Comparison of ENCODE assay signal across 26 cellular contexts in genomic region chr3:107822308-107822707, GRCh38.
DNase-seq lines count a peak whose midpoint lies in the region; ATAC-seq and TF ChIP-seq lines count a peak whose summit lies in the region.
"Had no signal": no experiment of that assay in that cellular context is flagged by ENCODE, and none has a peak within 500 bp of the region (broad histone marks: within the 10 kb centered on the region; RNA-seq: fewer than 3 reads in every experiment).

No MANE protein-coding gene starts in this region.

- H3K4me3 Mint-ChIP-seq in endothelial cell (ENCODE audit: unreplicated experiment) (no peak overlapping the region), neural crest cell (no peak overlapping the region)
- H3K4me3 Mint-ChIP-seq in activated T-helper 1 cell treated with anti-CD3 and anti-CD28 coated beads, Interleukin-12 subunit alpha, Interleukin-12 subunit beta, Interleukin-2, Interleukin-4 antibody, amounts not matched to agents 30 ng/mL and 10 ng/mL and 1 ng/mL, durations not matched to agents 14 hours and 24 hours and 36 hours = no peak overlapping the region
- H3K4me3 Mint-ChIP-seq in natural killer cell treated with Interleukin-12 subunit alpha and Interleukin-12 subunit beta and Interleukin-15 and Interleukin-18, amount 100 ng/mL, for 72 hours = no peak overlapping the region
- H3K4me3 Mint-ChIP-seq: CD14-positive monocyte; CD8-positive, alpha-beta memory T cell had no signal

- H3K27me3 ChIP-seq in right cardiac atrium (ENCODE audit: control insufficient read depth, insufficient read depth) = no peaks in the 10 kb centered on the region
- H3K27me3 ChIP-seq: BE2C had no signal

- H3K4me3 ChIP-seq in right cardiac atrium (ENCODE audit: low read length) = no peak overlapping the region
- H3K4me3 ChIP-seq: GM23248, HAP-1, SK-N-MC had no signal

- WGBS in right cardiac atrium = 50% methylated on average over 4 of the region's 4 CpGs

- H3K27ac Mint-ChIP-seq in endothelial cell (ENCODE audit: unreplicated experiment) (no peak overlapping the region), neural crest cell (ENCODE audit: unreplicated experiment) (no peak overlapping the region)
- H3K27ac Mint-ChIP-seq in activated T-helper 1 cell treated with anti-CD3 and anti-CD28 coated beads, Interleukin-12 subunit alpha, Interleukin-12 subunit beta, Interleukin-2, Interleukin-4 antibody, amounts not matched to agents 30 ng/mL and 10 ng/mL and 1 ng/mL, durations not matched to agents 14 hours and 24 hours and 36 hours = no peak overlapping the region
- no peak overlapping the region for H3K27ac Mint-ChIP-seq in natural killer cell treated with Interleukin-12 subunit alpha and Interleukin-12 subunit beta and Interleukin-15 and Interleukin-18, amount 100 ng/mL, for 72 hours
- H3K27ac Mint-ChIP-seq: CD8-positive, alpha-beta memory T cell had no signal

- no peak overlapping the region for H3K27ac ChIP-seq in right cardiac atrium (ENCODE audit: low read length)
- H3K27ac ChIP-seq: GM23248, HL-60, SK-N-MC had no signal

- H3K4me1 Mint-ChIP-seq in endothelial cell (ENCODE audit: unreplicated experiment) (peaks cover 15% of the 10 kb centered on the region), neural crest cell (peaks cover 31% of the 10 kb centered on the region)
- H3K4me1 Mint-ChIP-seq in activated T-helper 1 cell treated with anti-CD3 and anti-CD28 coated beads, Interleukin-12 subunit alpha, Interleukin-12 subunit beta, Interleukin-2, Interleukin-4 antibody, amounts not matched to agents 30 ng/mL and 10 ng/mL and 1 ng/mL, durations not matched to agents 14 hours and 24 hours and 36 hours (ENCODE audit: low read depth) = no peaks in the 10 kb centered on the region
- no peaks in the 10 kb centered on the region for H3K4me1 Mint-ChIP-seq in natural killer cell treated with Interleukin-12 subunit alpha and Interleukin-12 subunit beta and Interleukin-15 and Interleukin-18, amount 100 ng/mL, for 72 hours (ENCODE audit: low read depth in 2 of 2)
- H3K4me1 Mint-ChIP-seq: CD14-positive monocyte; CD8-positive, alpha-beta memory T cell had no signal

- H3K27me3 Mint-ChIP-seq in endothelial cell (ENCODE audit: unreplicated experiment) (peaks cover 3% of the 10 kb centered on the region), neural crest cell (ENCODE audit: low read depth) (no peaks in the 10 kb centered on the region)
- peaks cover 9% of the 10 kb centered on the region for H3K27me3 Mint-ChIP-seq in activated T-helper 1 cell treated with anti-CD3 and anti-CD28 coated beads, Interleukin-12 subunit alpha, Interleukin-12 subunit beta, Interleukin-2, Interleukin-4 antibody, amounts not matched to agents 30 ng/mL and 10 ng/mL and 1 ng/mL, durations not matched to agents 14 hours and 24 hours and 36 hours (ENCODE audit: insufficient read depth)
- peaks cover 13 to 19% of the 10 kb centered on the region in 2 donors for H3K27me3 Mint-ChIP-seq in natural killer cell treated with Interleukin-12 subunit alpha and Interleukin-12 subunit beta and Interleukin-15 and Interleukin-18, amount 100 ng/mL, for 72 hours

- TF ChIP-seq CTCF in endothelial cell (IDR thresholded peaks at IDR 0.05; ENCODE audit: unreplicated experiment) = peak; percentile 18
- TF ChIP-seq CTCF in neural crest cell (conservative IDR thresholded peaks at IDR 0.05) = peak; percentile 23

- DNase-seq in NCI-H2171 treated with DMSO at 0.1 percent for 48 hours (lab: John Stamatoyannopoulos, UW) (peak; percentile 16), NCI-H2171 (lab: John Stamatoyannopoulos, UW) (no peak), endothelial cell (ENCODE audit: low spot score) (no peak), neural crest cell (ENCODE audit: low read depth, low spot score) (no peak), right cardiac atrium (no peak)
- DNase-seq in activated T-helper 1 cell treated with anti-CD3 and anti-CD28 coated beads, Interleukin-12 subunit alpha, Interleukin-12 subunit beta, Interleukin-2, Interleukin-4 antibody, amounts not matched to agents 30 ng/mL and 10 ng/mL and 1 ng/mL, durations not matched to agents 14 hours and 24 hours and 36 hours (ENCODE audit: low spot score) = no peak
- DNase-seq in natural killer cell treated with Interleukin-12 subunit alpha and Interleukin-12 subunit beta and Interleukin-15 and Interleukin-18, amount 100 ng/mL, for 72 hours (ENCODE audit: low spot score) = no peak
- DNase-seq: 8988T; ACHN; BE2C; CD8-positive, alpha-beta memory T cell; DMS153; DND-41; GM23248; Karpas-422; NCI-H1092 treated with DMSO at 0.1 percent for 48 hours; NCI-H1436; NCI-H187; NCI-H2081 treated with DMSO at 0.1 percent for 48 hours; NCI-H524 treated with DMSO at 0.1 percent for 48 hours; NCI-H774; SIG-M5 had no signal

- H3K36me3 Mint-ChIP-seq in endothelial cell (ENCODE audit: low read depth, unreplicated experiment) (no peaks in the 10 kb centered on the region), neural crest cell (ENCODE audit: low read depth) (no peaks in the 10 kb centered on the region)
- H3K36me3 Mint-ChIP-seq in activated T-helper 1 cell treated with anti-CD3 and anti-CD28 coated beads, Interleukin-12 subunit alpha, Interleukin-12 subunit beta, Interleukin-2, Interleukin-4 antibody, amounts not matched to agents 30 ng/mL and 10 ng/mL and 1 ng/mL, durations not matched to agents 14 hours and 24 hours and 36 hours (ENCODE audit: low read depth) = no peaks in the 10 kb centered on the region
- no peaks in the 10 kb centered on the region for H3K36me3 Mint-ChIP-seq in natural killer cell treated with Interleukin-12 subunit alpha and Interleukin-12 subunit beta and Interleukin-15 and Interleukin-18, amount 100 ng/mL, for 72 hours
- H3K36me3 Mint-ChIP-seq: CD14-positive monocyte; CD8-positive, alpha-beta memory T cell had no signal

- no peak for ATAC-seq in right cardiac atrium
- ATAC-seq in natural killer cell treated with Interleukin-12 subunit alpha and Interleukin-12 subunit beta and Interleukin-15 and Interleukin-18, amount 100 ng/mL, for 72 hours = no peak

- intact Hi-C loops in right cardiac atrium (cut with DNase I) = no loop called here
- intact Hi-C loops in activated T-helper 1 cell treated with anti-CD3 and anti-CD28 coated beads, Interleukin-12 subunit alpha, Interleukin-12 subunit beta, Interleukin-2, Interleukin-4 antibody, amounts not matched to agents 30 ng/mL and 10 ng/mL and 1 ng/mL, durations not matched to agents 14 hours and 24 hours and 36 hours (cut with micrococcal nuclease) = no loop called here

- H3K9me3 Mint-ChIP-seq in endothelial cell (ENCODE audit: unreplicated experiment) (no peaks in the 10 kb centered on the region), neural crest cell (peaks cover 8% of the 10 kb centered on the region)
- no peaks in the 10 kb centered on the region for H3K9me3 Mint-ChIP-seq in activated T-helper 1 cell treated with anti-CD3 and anti-CD28 coated beads, Interleukin-12 subunit alpha, Interleukin-12 subunit beta, Interleukin-2, Interleukin-4 antibody, amounts not matched to agents 30 ng/mL and 10 ng/mL and 1 ng/mL, durations not matched to agents 14 hours and 24 hours and 36 hours
- no peaks in the 10 kb centered on the region for H3K9me3 Mint-ChIP-seq in natural killer cell treated with Interleukin-12 subunit alpha and Interleukin-12 subunit beta and Interleukin-15 and Interleukin-18, amount 100 ng/mL, for 72 hours
- H3K9me3 Mint-ChIP-seq: CD8-positive, alpha-beta memory T cell had no signal

- no peaks in the 10 kb centered on the region for H3K4me1 ChIP-seq in right cardiac atrium (ENCODE audit: control insufficient read depth, insufficient read depth, low read length)
- H3K4me1 ChIP-seq: HAP-1 had no signal

- H3K9me3 ChIP-seq in right cardiac atrium (ENCODE audit: control insufficient read depth, low read length) = no peaks in the 10 kb centered on the region
- H3K9me3 ChIP-seq: BE2C, HAP-1 had no signal
